In genomic region chr17:1703063-1703462, GRCh38 we compare ENCODE assay signal across 18 cellular contexts. TPM values are rescaled to one million over a fixed set of nuclear protein-coding genes. Genes with fewer than 3 reads are reported as not detected.
DNase-seq lines count a peak whose midpoint lies in the region; ATAC-seq and TF ChIP-seq lines count a peak whose summit lies in the region.
"Had no signal": no experiment of that assay in that cellular context is flagged by ENCODE, and none has a peak within 500 bp of the region (broad histone marks: within the 10 kb centered on the region; RNA-seq: fewer than 3 reads in every experiment).

No MANE protein-coding gene starts in this region.

- no peak overlapping the region for H3K4me3 ChIP-seq in SJSA1
- no peak overlapping the region for H3K4me3 ChIP-seq in uterus

- no peak for ATAC-seq in stimulated activated naive B cell treated with anti-CD40 and anti-IgM and Interleukin-4, amounts not matched to agents 10 μg/mL and 1 μg/mL and 100 μg/mL, for 72 hours (replicated peaks)
- no peak for ATAC-seq in HG02571 (IDR thresholded peaks at IDR 0.05; ENCODE audit: unreplicated experiment)
- ATAC-seq: HepG2 had no signal

- H3K27me3 ChIP-seq in SJSA1 (replicated peaks) (no peaks in the 10 kb centered on the region), uterus (no peaks in the 10 kb centered on the region)

- no peak for TF ChIP-seq CTCF in uterus (IDR thresholded peaks at IDR 0.05)

- H3K27ac ChIP-seq in SJSA1 (peak overlapping the region; percentile 49), uterus (no peak overlapping the region)

- H3K9me3 ChIP-seq in SJSA1 (replicated peaks) (no peaks in the 10 kb centered on the region), uterus (no peaks in the 10 kb centered on the region)

- TF ChIP-seq POLR2A in uterus (IDR thresholded peaks at IDR 0.05): no peak

- H3K4me3 Mint-ChIP-seq in stimulated activated naive B cell treated with anti-CD40 and anti-IgM and Interleukin-4, amounts not matched to agents 10 μg/mL and 1 μg/mL and 100 μg/mL, for 72 hours: no peak overlapping the region
- H3K4me3 Mint-ChIP-seq: CD14-positive monocyte had no signal

- intact Hi-C loops in uterus (cut with DNase I; ENCODE audit: low total_unique reads): no loop called here

- H3K9me3 Mint-ChIP-seq in stimulated activated naive B cell treated with anti-CD40 and anti-IgM and Interleukin-4, amounts not matched to agents 10 μg/mL and 1 μg/mL and 100 μg/mL, for 72 hours: no peaks in the 10 kb centered on the region
- H3K9me3 Mint-ChIP-seq: CD14-positive monocyte had no signal

- H3K4me1 ChIP-seq in SJSA1 (replicated peaks) (peaks cover 16% of the 10 kb centered on the region), uterus (no peaks in the 10 kb centered on the region)

- H3K36me3 ChIP-seq in SJSA1 (peaks cover 4% of the 10 kb centered on the region; the same call in 1 of the 2 replicates), uterus (no peaks in the 10 kb centered on the region)

- no peak overlapping the region for H3K27ac Mint-ChIP-seq in stimulated activated naive B cell treated with anti-CD40 and anti-IgM and Interleukin-4, amounts not matched to agents 10 μg/mL and 1 μg/mL and 100 μg/mL, for 72 hours

- DNase-seq in Daoy (ENCODE audit: low read depth) (peak; percentile 71), HT1080 (ENCODE audit: low read depth) (peak; percentile 63), SJSA1 (ENCODE audit: low read depth in 1 of 2, low spot score in 2 of 2) (peak; percentile 78 to 90), islet precursor cell (peak; percentile 55), UCSD-AML1 (lab: John Stamatoyannopoulos, UW; ENCODE audit: unreplicated experiment) (no peak), uterus (no peak)
- no peak for DNase-seq in stimulated activated naive B cell treated with anti-CD40 and anti-IgM and Interleukin-4, amounts not matched to agents 10 μg/mL and 1 μg/mL and 100 μg/mL, for 72 hours
- DNase-seq: 8988T, DMS79, KG1, MV-4-11, NCI-H1694 treated with DMSO at 0.1 percent for 48 hours, NCI-H2227 treated with DMSO at 0.1 percent for 48 hours, NCI-H524 treated with DMSO at 0.1 percent for 48 hours had no signal

- H3K36me3 Mint-ChIP-seq in stimulated activated naive B cell treated with anti-CD40 and anti-IgM and Interleukin-4, amounts not matched to agents 10 μg/mL and 1 μg/mL and 100 μg/mL, for 72 hours: peaks cover 2 to 3% of the 10 kb centered on the region in 2 donors

- H3K4me1 Mint-ChIP-seq in stimulated activated naive B cell treated with anti-CD40 and anti-IgM and Interleukin-4, amounts not matched to agents 10 μg/mL and 1 μg/mL and 100 μg/mL, for 72 hours: no peaks in the 10 kb centered on the region
- H3K4me1 Mint-ChIP-seq: CD14-positive monocyte had no signal

- H3K27me3 Mint-ChIP-seq in stimulated activated naive B cell treated with anti-CD40 and anti-IgM and Interleukin-4, amounts not matched to agents 10 μg/mL and 1 μg/mL and 100 μg/mL, for 72 hours: peaks cover 34 to 43% of the 10 kb centered on the region in 2 donors

RNA-seq across cellular contexts. Expression of gene TLCD2, which starts 7.1 kb away (rescaled TPM):
- total RNA-seq in Daoy (2014; rRNA removed; shearing (Covaris generic)): 0.17 and 0.71 TPM in 2 replicates
- 0.37 and 0.64 TPM in 2 replicates for total RNA-seq in HT1080 (2014; rRNA removed; shearing (Covaris generic))
- polyA plus RNA-seq in HT1080 (2015; cell fraction: cytosol; rRNA removed): 1.5 and 1.6 TPM in 2 replicates
- 1.3 and 1.4 TPM in 2 replicates for polyA plus RNA-seq in HT1080 (2015; cell fraction: nucleus; rRNA removed)
- 0.34 and 0.95 TPM in 2 replicates for total RNA-seq in SJSA1 (2014; rRNA removed; shearing (Covaris generic))
- total RNA-seq in uterus: 1 to 10 TPM in 3 of 4 donors, under 1 TPM in 1; 0.88 to 8.0 (median 5.4) TPM
- polyA plus RNA-seq: CD14-positive monocyte had no signal

RNA-seq across cellular contexts. Expression of gene PRPF8, which starts 18.4 kb away (rescaled TPM):
- 63.9 and 93.3 TPM in 2 replicates for total RNA-seq in Daoy (2014; rRNA removed; shearing (Covaris generic))
- total RNA-seq in HT1080 (2014; rRNA removed; shearing (Covaris generic)): 107 and 117 TPM in 2 replicates
- polyA plus RNA-seq in HT1080 (2015; cell fraction: cytosol; rRNA removed): 95.3 and 107 TPM in 2 replicates
- 341 and 342 TPM in 2 replicates for polyA plus RNA-seq in HT1080 (2015; cell fraction: nucleus; rRNA removed)
- total RNA-seq in SJSA1 (2014; rRNA removed; shearing (Covaris generic)): 47.1 and 73.3 TPM in 2 replicates
- total RNA-seq in uterus: 100 to 1,000 TPM; 123 to 413 (median 243) TPM

RNA-seq across cellular contexts. Expression of gene WDR81, which starts 21.4 kb away (rescaled TPM):
- 16.5 and 16.7 TPM in 2 replicates for total RNA-seq in Daoy (2014; rRNA removed; shearing (Covaris generic))
- 8.3 and 9.9 TPM in 2 replicates for total RNA-seq in HT1080 (2014; rRNA removed; shearing (Covaris generic))
- 8.5 and 8.6 TPM in 2 replicates for polyA plus RNA-seq in HT1080 (2015; cell fraction: cytosol; rRNA removed)
- 29.7 and 32.5 TPM in 2 replicates for polyA plus RNA-seq in HT1080 (2015; cell fraction: nucleus; rRNA removed)
- 5.1 and 10.8 TPM in 2 replicates for total RNA-seq in SJSA1 (2014; rRNA removed; shearing (Covaris generic))
- total RNA-seq in uterus: 10 to 100 TPM; 23.6 to 40.7 (median 29.9) TPM

RNA-seq across cellular contexts. Expression of gene SERPINF2, which starts 39.6 kb away (rescaled TPM):
- 0.06 and 0.80 TPM in 2 replicates for total RNA-seq in Daoy (2014; rRNA removed; shearing (Covaris generic))
- total RNA-seq in HT1080 (2014; rRNA removed; shearing (Covaris generic)): 2.0 and 2.9 TPM in 2 replicates
- 0.28 and 0.57 TPM in 2 replicates for polyA plus RNA-seq in HT1080 (2015; cell fraction: cytosol; rRNA removed)
- polyA plus RNA-seq in HT1080 (2015; cell fraction: nucleus; rRNA removed): 0.12 and 0.41 TPM in 2 replicates
- not detected in 2 replicates for total RNA-seq in SJSA1 (2014; rRNA removed; shearing (Covaris generic))
- 10 to 100 TPM in 2 of 4 donors, 1 to 10 TPM in 1, under 1 TPM in 1; 0.83 to 21.5 (median 10.0) TPM for total RNA-seq in uterus
- polyA plus RNA-seq: AG04450 had no signal

RNA-seq across cellular contexts. Expression of gene RILP, which starts 53.4 kb away (rescaled TPM):
- 7.7 and 40.7 TPM in 2 replicates for total RNA-seq in Daoy (2014; rRNA removed; shearing (Covaris generic))
- total RNA-seq in HT1080 (2014; rRNA removed; shearing (Covaris generic)): 8.0 and 8.9 TPM in 2 replicates
- polyA plus RNA-seq in HT1080 (2015; cell fraction: cytosol; rRNA removed): 4.8 and 4.9 TPM in 2 replicates
- 3.7 and 8.2 TPM in 2 replicates for polyA plus RNA-seq in HT1080 (2015; cell fraction: nucleus; rRNA removed)
- 0.22 and 1.0 TPM in 2 replicates for total RNA-seq in SJSA1 (2014; rRNA removed; shearing (Covaris generic))
- total RNA-seq in uterus: 10 to 100 TPM in 2 of 4 donors, 1 to 10 TPM in 2; 1.5 to 13.3 (median 8.5) TPM

Comparison
In these comparisons a context has a peak if more than half of its experiments do, and no peak if none do; other contexts are left out.
1. DNase-seq: peak in Daoy (single experiment), HT1080 (single experiment), SJSA1 (2 of 2) and islet precursor cell (single experiment); none in UCSD-AML1 (single experiment), uterus (0 of 2) and stimulated activated naive B cell treated with anti-CD40 and anti-IgM and Interleukin-4, amounts not matched to agents 10 μg/mL and 1 μg/mL and 100 μg/mL, for 72 hours (single experiment).